ENCODE assay signal across 8 cellular contexts in the genomic region with DNA sequence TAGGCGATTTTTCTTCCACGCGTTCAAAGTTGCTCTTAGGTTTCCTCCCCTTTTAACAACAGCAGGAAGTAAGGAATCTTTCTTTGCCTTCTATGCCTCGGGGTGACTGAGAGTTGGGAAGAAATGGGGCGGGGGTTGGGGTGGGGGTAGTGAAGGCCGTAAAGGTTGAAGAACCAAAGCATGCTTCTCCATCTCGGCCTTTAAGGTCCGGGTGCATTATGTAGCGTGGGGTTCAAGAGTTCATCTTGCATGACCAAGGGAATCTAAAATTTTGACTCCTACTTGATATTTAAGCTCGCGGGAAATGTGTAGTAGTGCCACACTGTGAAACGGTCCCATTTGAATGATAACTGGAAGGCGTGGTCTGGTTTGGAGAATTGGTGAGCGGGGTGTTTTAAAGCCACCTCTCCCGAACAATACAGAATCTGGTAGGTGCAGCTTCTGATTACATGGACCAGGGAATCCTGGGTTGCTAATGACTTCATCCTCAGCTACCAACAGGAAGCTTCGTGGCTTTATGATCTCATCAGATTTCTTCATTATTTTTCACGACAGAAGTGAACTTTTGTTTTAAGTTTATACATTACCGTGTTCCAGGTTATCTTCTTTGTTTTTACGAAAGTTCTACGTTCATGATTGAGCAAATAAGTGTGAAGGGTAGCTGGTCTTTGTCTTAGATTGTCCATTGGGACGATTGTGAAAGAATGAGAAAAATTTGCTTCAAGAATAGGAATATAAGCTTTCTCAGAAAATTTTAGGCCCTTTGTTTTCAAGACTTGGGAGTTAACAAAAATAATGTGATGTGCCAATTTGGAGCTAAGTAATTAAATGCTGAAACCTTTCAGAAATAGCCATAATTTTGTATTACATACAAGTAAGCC. TPM values are rescaled to one million over a fixed set of nuclear protein-coding genes. Genes with fewer than 3 reads are reported as not detected.
DNase-seq lines count a peak whose midpoint lies in the region; ATAC-seq and TF ChIP-seq lines count a peak whose summit lies in the region.

No MANE protein-coding gene starts in this region.

- H3K27me3 ChIP-seq in ectodermal cell (ENCODE audit: control insufficient read depth, insufficient read depth, low read length, poor library complexity, severe bottlenecking) (no peaks in the 10 kb centered on the region), liver (ENCODE audit: control insufficient read depth in 4 of 4, insufficient read depth in 4 of 4, low read length in 3 of 4) (no peaks in the 10 kb centered on the region)

- H3K9me3 Mint-ChIP-seq in stimulated activated naive CD8-positive, alpha-beta T cell treated with anti-CD3 and anti-CD28 coated beads, Interleukin-15, amount 100 ng/mL, for 72 hours = no peaks in the 10 kb centered on the region

- H3K4me3 ChIP-seq in ectodermal cell (ENCODE audit: insufficient read depth, low read depth, low read length) (peak overlapping the region; percentile 94), liver (ENCODE audit: low read depth in 1 of 3, low read length in 3 of 3) (peak overlapping the region; percentile 27 to 98 (median 92))

- H3K4me3 Mint-ChIP-seq in stimulated activated naive CD8-positive, alpha-beta T cell treated with anti-CD3 and anti-CD28 coated beads, Interleukin-15, amount 100 ng/mL, for 72 hours = peak overlapping the region; percentile 99 to 100

- H3K9me3 ChIP-seq in ectodermal cell (ENCODE audit: control insufficient read depth, low read length) = no peaks in the 10 kb centered on the region
- H3K9me3 ChIP-seq in liver (ENCODE audit: control insufficient read depth in 4 of 4, low read length in 3 of 4) = no peaks in the 10 kb centered on the region

- H3K27me3 Mint-ChIP-seq in stimulated activated naive CD8-positive, alpha-beta T cell treated with anti-CD3 and anti-CD28 coated beads, Interleukin-15, amount 100 ng/mL, for 72 hours = no peaks in the 10 kb centered on the region

- 0 to 1% methylated on average over 21 of the region's 21 CpGs for WGBS in ectodermal cell, 2 experiments
- 4% methylated on average over 21 of the region's 21 CpGs for WGBS in liver

- peak; percentile 41 for DNase-seq in Ammon's horn (ENCODE audit: low spot score)
- DNase-seq in NCI-H146 (lab: John Stamatoyannopoulos, UW) = peak; percentile 73
- peak; percentile 39 for DNase-seq in T follicular helper cell (ENCODE audit: low read depth)
- peak in 1 of 2 donors; percentile 28 for DNase-seq in stimulated activated naive CD8-positive, alpha-beta T cell treated with anti-CD3 and anti-CD28 coated beads, Interleukin-15, amount 100 ng/mL, for 72 hours

- peaks cover 42% of the 10 kb centered on the region for H3K4me1 Mint-ChIP-seq in stimulated activated naive CD8-positive, alpha-beta T cell treated with anti-CD3 and anti-CD28 coated beads, Interleukin-15, amount 100 ng/mL, for 72 hours

- TF ChIP-seq CTCF in liver (IDR thresholded peaks at IDR 0.05; ENCODE audit: low read depth, low read length, missing input control) = no peak

- ATAC-seq in GM18870 (IDR thresholded peaks at IDR 0.05; ENCODE audit: unreplicated experiment) = peak; percentile 18
- ATAC-seq in stimulated activated naive CD8-positive, alpha-beta T cell treated with anti-CD3 and anti-CD28 coated beads, Interleukin-15, amount 100 ng/mL, for 72 hours = peak; percentile 32
- ATAC-seq in HG02970 (IDR thresholded peaks at IDR 0.05; ENCODE audit: low FRiP score, unreplicated experiment) = no peak

- H3K4me1 ChIP-seq in ectodermal cell (ENCODE audit: control insufficient read depth, insufficient read depth, low read length) (peaks cover 7% of the 10 kb centered on the region), liver (ENCODE audit: control insufficient read depth in 4 of 4, insufficient read depth in 4 of 4, low read length in 3 of 4) (peaks cover 0 to 15% (median 10%) of the 10 kb centered on the region in 4 donors)

- peak overlapping the region; percentile 60 to 70 for H3K9ac ChIP-seq in liver (ENCODE audit: low read depth in 1 of 2, low read length in 2 of 2)

- H3K27ac ChIP-seq in ectodermal cell (ENCODE audit: insufficient read depth, low read depth, low read length, poor library complexity, severe bottlenecking) = peak overlapping the region; percentile 95
- H3K27ac ChIP-seq in liver (ENCODE audit: low read depth in 1 of 2, low read length in 2 of 2) = peak overlapping the region; percentile 85 to 89

- peak in 1 of 2 donors; percentile 14 for TF ChIP-seq RAD21 in liver (IDR thresholded peaks at IDR 0.05)

- H3K36me3 ChIP-seq in ectodermal cell (ENCODE audit: control insufficient read depth, insufficient read depth, low read length) = no peaks in the 10 kb centered on the region
- H3K36me3 ChIP-seq in liver (ENCODE audit: control insufficient read depth in 4 of 4, insufficient read depth in 3 of 4, low read depth in 1 of 4, low read length in 3 of 4) = no peaks in the 10 kb centered on the region

- peak overlapping the region; percentile 99 for H3K27ac Mint-ChIP-seq in stimulated activated naive CD8-positive, alpha-beta T cell treated with anti-CD3 and anti-CD28 coated beads, Interleukin-15, amount 100 ng/mL, for 72 hours

TF ChIP-seq in liver, 16 proteins besides CTCF, POLR2A, EP300 and RAD21:
- TF ChIP-seq HNF4G (IDR thresholded peaks at IDR 0.05) (no peak), FOXA2 (IDR thresholded peaks at IDR 0.05) (no peak), YY1 (IDR thresholded peaks at IDR 0.05) (no peak), HNF4A (conservative IDR thresholded peaks at IDR 0.05) (peak; percentile 3 to 18), FOXA1 (IDR thresholded peaks at IDR 0.05) (no peak), JUND (IDR thresholded peaks at IDR 0.05) (peak in 1 of 2 donors; percentile 26), GABPA (IDR thresholded peaks at IDR 0.05 in 1 of 2, conservative IDR thresholded peaks at IDR 0.05 in 1 of 2) (peak in 1 of 2 donors; percentile 21)
- TF ChIP-seq, protein P1, sequence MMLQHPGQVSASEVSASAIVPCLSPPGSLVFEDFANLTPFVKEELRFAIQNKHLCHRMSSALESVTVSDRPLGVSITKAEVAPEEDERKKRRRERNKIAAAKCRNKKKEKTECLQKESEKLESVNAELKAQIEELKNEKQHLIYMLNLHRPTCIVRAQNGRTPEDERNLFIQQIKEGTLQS (IDR thresholded peaks at IDR 0.05) = no peak
- TF ChIP-seq, protein P2, sequence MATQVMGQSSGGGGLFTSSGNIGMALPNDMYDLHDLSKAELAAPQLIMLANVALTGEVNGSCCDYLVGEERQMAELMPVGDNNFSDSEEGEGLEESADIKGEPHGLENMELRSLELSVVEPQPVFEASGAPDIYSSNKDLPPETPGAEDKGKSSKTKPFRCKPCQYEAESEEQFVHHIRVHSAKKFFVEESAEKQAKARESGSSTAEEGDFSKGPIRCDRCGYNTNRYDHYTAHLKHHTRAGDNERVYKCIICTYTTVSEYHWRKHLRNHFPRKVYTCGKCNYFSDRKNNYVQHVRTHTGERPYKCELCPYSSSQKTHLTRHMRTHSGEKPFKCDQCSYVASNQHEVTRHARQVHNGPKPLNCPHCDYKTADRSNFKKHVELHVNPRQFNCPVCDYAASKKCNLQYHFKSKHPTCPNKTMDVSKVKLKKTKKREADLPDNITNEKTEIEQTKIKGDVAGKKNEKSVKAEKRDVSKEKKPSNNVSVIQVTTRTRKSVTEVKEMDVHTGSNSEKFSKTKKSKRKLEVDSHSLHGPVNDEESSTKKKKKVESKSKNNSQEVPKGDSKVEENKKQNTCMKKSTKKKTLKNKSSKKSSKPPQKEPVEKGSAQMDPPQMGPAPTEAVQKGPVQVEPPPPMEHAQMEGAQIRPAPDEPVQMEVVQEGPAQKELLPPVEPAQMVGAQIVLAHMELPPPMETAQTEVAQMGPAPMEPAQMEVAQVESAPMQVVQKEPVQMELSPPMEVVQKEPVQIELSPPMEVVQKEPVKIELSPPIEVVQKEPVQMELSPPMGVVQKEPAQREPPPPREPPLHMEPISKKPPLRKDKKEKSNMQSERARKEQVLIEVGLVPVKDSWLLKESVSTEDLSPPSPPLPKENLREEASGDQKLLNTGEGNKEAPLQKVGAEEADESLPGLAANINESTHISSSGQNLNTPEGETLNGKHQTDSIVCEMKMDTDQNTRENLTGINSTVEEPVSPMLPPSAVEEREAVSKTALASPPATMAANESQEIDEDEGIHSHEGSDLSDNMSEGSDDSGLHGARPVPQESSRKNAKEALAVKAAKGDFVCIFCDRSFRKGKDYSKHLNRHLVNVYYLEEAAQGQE (IDR thresholded peaks at IDR 0.05) = peak; percentile 19
- TF ChIP-seq, protein P3, sequence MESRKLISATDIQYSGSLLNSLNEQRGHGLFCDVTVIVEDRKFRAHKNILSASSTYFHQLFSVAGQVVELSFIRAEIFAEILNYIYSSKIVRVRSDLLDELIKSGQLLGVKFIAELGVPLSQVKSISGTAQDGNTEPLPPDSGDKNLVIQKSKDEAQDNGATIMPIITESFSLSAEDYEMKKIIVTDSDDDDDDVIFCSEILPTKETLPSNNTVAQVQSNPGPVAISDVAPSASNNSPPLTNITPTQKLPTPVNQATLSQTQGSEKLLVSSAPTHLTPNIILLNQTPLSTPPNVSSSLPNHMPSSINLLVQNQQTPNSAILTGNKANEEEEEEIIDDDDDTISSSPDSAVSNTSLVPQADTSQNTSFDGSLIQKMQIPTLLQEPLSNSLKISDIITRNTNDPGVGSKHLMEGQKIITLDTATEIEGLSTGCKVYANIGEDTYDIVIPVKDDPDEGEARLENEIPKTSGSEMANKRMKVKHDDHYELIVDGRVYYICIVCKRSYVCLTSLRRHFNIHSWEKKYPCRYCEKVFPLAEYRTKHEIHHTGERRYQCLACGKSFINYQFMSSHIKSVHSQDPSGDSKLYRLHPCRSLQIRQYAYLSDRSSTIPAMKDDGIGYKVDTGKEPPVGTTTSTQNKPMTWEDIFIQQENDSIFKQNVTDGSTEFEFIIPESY (IDR thresholded peaks at IDR 0.05) = no peak

RNA-seq across cellular contexts. Expression of a gene that starts 1.6 kb away (rescaled TPM):
- polyA plus RNA-seq in ectodermal cell (2013, experiment 1 of 4) = 44.3 TPM
- 44.0 TPM for polyA plus RNA-seq in ectodermal cell (2013, experiment 2 of 4)
- 38.4 TPM for polyA plus RNA-seq in ectodermal cell (2013, experiment 3 of 4)
- 44.7 TPM for polyA plus RNA-seq in ectodermal cell (2013, experiment 4 of 4)
- 10 to 100 TPM; 11.9 to 12.6 TPM for total RNA-seq in liver
- 1 to 10 TPM; 2.4 TPM for polyA plus RNA-seq in liver
